19 cellular contexts compared by ENCODE assay signal in genomic region chr11:41245704-41246398, GRCh38.
DNase-seq lines count a peak whose midpoint lies in the region; ATAC-seq and TF ChIP-seq lines count a peak whose summit lies in the region.
"Had no signal": no experiment of that assay in that cellular context is flagged by ENCODE, and none has a peak within 500 bp of the region (broad histone marks: within the 10 kb centered on the region; RNA-seq: fewer than 3 reads in every experiment).

No MANE protein-coding gene starts in this region.

- H3K9ac ChIP-seq in liver (ENCODE audit: low read depth in 1 of 2, low read length in 2 of 2): no peak overlapping the region

- H3K36me3 ChIP-seq in liver (ENCODE audit: control insufficient read depth in 4 of 4, insufficient read depth in 3 of 4, low read depth in 1 of 4, low read length in 3 of 4): no peaks in the 10 kb centered on the region
- H3K36me3 ChIP-seq: transverse colon had no signal

- DNase-seq in cerebellum (ENCODE audit: low spot score) (peak; percentile 1), Kasumi-1 (lab: John Stamatoyannopoulos, UW) (no peak)
- no peak for DNase-seq in activated effector memory CD4-positive, alpha-beta T cell treated with Interleukin-2 at 50 U/mL for 16 hours
- DNase-seq: dermis blood vessel endothelial cell; DMS 273 treated with DMSO at 0.1 percent for 48 hours; NCI-H1105 treated with DMSO at 0.1 percent for 48 hours; NCI-H510A treated with DMSO at 0.1 percent for 48 hours; retina; stimulated activated CD4-positive, alpha-beta T cell treated with anti-CD3 and anti-CD28 coated beads, Interleukin-2, amount 100 ng/mL, for 24 hours; SW 1271; transverse colon had no signal

- no peaks in the 10 kb centered on the region for H3K9me3 ChIP-seq in liver (ENCODE audit: control insufficient read depth in 4 of 4, low read length in 3 of 4)
- H3K9me3 ChIP-seq: transverse colon had no signal

- no peaks in the 10 kb centered on the region for H3K4me1 ChIP-seq in liver (ENCODE audit: control insufficient read depth in 4 of 4, insufficient read depth in 4 of 4, low read length in 3 of 4)
- H3K4me1 ChIP-seq: transverse colon had no signal

- H3K27ac ChIP-seq in C4-2B: peak overlapping the region; percentile 32
- no peak overlapping the region for H3K27ac ChIP-seq in liver (ENCODE audit: low read depth in 1 of 2, low read length in 2 of 2)
- H3K27ac ChIP-seq: transverse colon had no signal

- TF ChIP-seq RAD21 in liver (IDR thresholded peaks at IDR 0.05): peak; percentile 46 to 75

- ATAC-seq in GM18519 (IDR thresholded peaks at IDR 0.05; ENCODE audit: low FRiP score, unreplicated experiment) (peak; percentile 49), GM21390 (IDR thresholded peaks at IDR 0.05; ENCODE audit: unreplicated experiment) (no peak), GM21423 (IDR thresholded peaks at IDR 0.05; ENCODE audit: unreplicated experiment) (no peak)
- ATAC-seq: esophagus mucosa, HCT116, Panc1 had no signal

- TF ChIP-seq CTCF in C4-2B (conservative IDR thresholded peaks at IDR 0.05) (no peak), liver (IDR thresholded peaks at IDR 0.05; ENCODE audit: low read depth, low read length, missing input control) (peak; percentile 27)

- WGBS in liver: 86% methylated on average over 10 of the region's 10 CpGs

- H3K27me3 ChIP-seq in liver (ENCODE audit: control insufficient read depth in 4 of 4, insufficient read depth in 4 of 4, low read length in 3 of 4): no peaks in the 10 kb centered on the region
- H3K27me3 ChIP-seq: transverse colon had no signal

- no peak overlapping the region for H3K4me3 ChIP-seq in liver (ENCODE audit: low read depth in 1 of 3, low read length in 3 of 3)
- H3K4me3 ChIP-seq: transverse colon had no signal

TF ChIP-seq in liver, 16 proteins besides CTCF, POLR2A, EP300 and RAD21:
- TF ChIP-seq MAX (IDR thresholded peaks at IDR 0.05): no peak
- no peak for TF ChIP-seq ATF3 (IDR thresholded peaks at IDR 0.05)
- TF ChIP-seq RXRA (IDR thresholded peaks at IDR 0.05): no peak
- no peak for TF ChIP-seq TAF1 (conservative IDR thresholded peaks at IDR 0.05)
- no peak for TF ChIP-seq REST (IDR thresholded peaks at IDR 0.05)
- no peak for TF ChIP-seq SP1 (IDR thresholded peaks at IDR 0.05)
- TF ChIP-seq ZBTB33 (IDR thresholded peaks at IDR 0.05): no peak
- no peak for TF ChIP-seq FOXA2 (IDR thresholded peaks at IDR 0.05)
- TF ChIP-seq JUND (IDR thresholded peaks at IDR 0.05): no peak
